8 cellular contexts compared by ENCODE assay signal in the genomic region with DNA sequence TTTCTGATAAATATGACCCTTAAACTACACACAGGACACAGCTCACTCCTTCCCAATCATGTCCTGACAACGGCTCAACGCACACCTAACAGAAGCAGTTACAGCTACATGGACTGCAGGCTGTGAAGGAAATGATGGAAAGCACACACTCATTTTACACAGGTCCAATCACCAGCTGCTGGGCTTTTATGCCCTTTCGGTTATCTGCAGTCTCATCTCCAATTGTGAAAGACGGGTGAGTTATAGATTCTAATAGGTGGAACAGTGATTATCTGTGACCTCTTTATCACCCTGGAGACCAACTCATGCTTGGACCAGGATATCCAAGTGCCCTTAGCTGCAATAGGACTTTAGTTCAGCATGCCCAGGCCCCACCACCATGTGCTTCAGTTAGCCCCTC.
"Had no signal": no experiment of that assay in that cellular context is flagged by ENCODE, and none has a peak within 500 bp of the region (broad histone marks: within the 10 kb centered on the region; RNA-seq: fewer than 3 reads in every experiment).

No MANE protein-coding gene starts in this region.

- H3K36me3 Mint-ChIP-seq: IgD-negative memory B cell had no signal

- DNase-seq: H7, HFFc6, KG1 had no signal

- H3K4me1 ChIP-seq: HAP-1 had no signal

- H3K9me3 Mint-ChIP-seq: GM23338 had no signal

- H3K36me3 ChIP-seq: HAP-1 had no signal

- ATAC-seq: GM23338, HCT116 had no signal

- FAIRE-seq: HTR-8/SVneo had no signal

- H3K4me3 ChIP-seq: GM23338, HAP-1 had no signal

- H3K27ac Mint-ChIP-seq: GM23338, HFFc6 had no signal

- H3K9me3 ChIP-seq: HAP-1 had no signal

- H2AFZ ChIP-seq: GM23338 had no signal

- H3K4me2 ChIP-seq: GM23338 had no signal
